9 cellular contexts compared by ENCODE assay signal in the genomic region with DNA sequence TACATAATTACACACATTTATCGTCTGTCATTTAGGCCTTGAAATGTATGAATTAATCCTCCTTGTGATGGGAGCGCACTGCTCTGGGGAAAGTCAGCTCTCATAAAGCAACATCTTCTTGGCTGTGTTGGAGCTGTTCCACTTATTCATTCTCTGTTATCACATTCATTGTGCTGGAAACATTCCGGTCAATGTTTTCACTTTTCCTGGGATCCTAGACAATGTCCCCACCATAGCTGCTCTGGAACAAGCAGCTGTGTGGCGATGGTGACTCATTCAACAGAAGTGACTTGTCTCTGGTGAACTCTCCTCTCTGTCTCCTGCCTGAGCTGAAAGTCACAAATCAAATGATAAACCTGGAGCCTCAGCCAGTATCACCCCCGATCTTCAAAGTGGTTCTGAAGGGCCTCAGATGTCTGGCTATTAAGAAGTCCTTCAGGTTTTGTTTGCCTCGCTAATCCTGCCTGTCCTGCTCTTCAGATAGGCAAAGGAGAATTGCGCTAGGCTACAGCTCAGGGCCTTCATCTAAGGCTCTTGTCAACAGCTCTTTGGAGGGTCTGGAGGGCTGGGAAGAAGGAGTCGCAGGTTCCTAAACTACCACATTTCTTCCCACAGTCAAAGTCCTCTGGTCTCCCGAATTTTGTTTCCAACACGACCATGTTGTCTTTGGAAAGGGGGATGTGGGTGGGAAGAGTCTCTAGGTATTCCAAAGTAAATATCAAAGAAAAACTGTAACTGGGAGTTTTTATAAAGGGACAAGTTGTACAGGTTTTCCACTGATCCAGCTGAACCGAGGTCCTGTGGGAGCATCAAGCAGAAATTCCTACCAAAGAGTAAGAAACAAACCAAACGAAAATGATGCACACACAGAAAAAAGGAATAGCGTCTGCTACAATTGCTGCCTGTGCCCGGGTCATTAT. TPM values are rescaled to one million over a fixed set of nuclear protein-coding genes. Genes with fewer than 3 reads are reported as not detected.
DNase-seq lines count a peak whose midpoint lies in the region; TF ChIP-seq lines count a peak whose summit lies in the region.
"Had no signal": no experiment of that assay in that cellular context is flagged by ENCODE, and none has a peak within 500 bp of the region (broad histone marks: within the 10 kb centered on the region; RNA-seq: fewer than 3 reads in every experiment).

No MANE protein-coding gene starts in this region.

- no peak for TF ChIP-seq CTCF in mesothelial cell of epicardium (IDR thresholded peaks at IDR 0.05; ENCODE audit: unreplicated experiment)

- peak overlapping the region; percentile 85 for H3K27ac Mint-ChIP-seq in mesothelial cell of epicardium

- H3K9me3 Mint-ChIP-seq in mesothelial cell of epicardium, result no peaks in the 10 kb centered on the region

- no peaks in the 10 kb centered on the region for H3K27me3 Mint-ChIP-seq in mesothelial cell of epicardium (ENCODE audit: low read depth)

- H3K4me1 Mint-ChIP-seq in mesothelial cell of epicardium, result peaks cover 32% of the 10 kb centered on the region

- H3K36me3 Mint-ChIP-seq in mesothelial cell of epicardium, result no peaks in the 10 kb centered on the region

- no peak overlapping the region for H3K4me3 Mint-ChIP-seq in mesothelial cell of epicardium

- DNase-seq in AG20443 (ENCODE audit: low spot score) (peak; percentile 40), HT1080 (ENCODE audit: low read depth) (peak; percentile 74), dermis blood vessel endothelial cell (peak; percentile 64), mesothelial cell of epicardium (ENCODE audit: low spot score in 2 of 2, unreplicated experiment in 2 of 2) (no peak), SIG-M5 (lab: John Stamatoyannopoulos, UW) (no peak), NCI-H1436 treated with DMSO at 0.1 percent for 48 hours (lab: John Stamatoyannopoulos, UW) (no peak), SW480 (ENCODE audit: low spot score) (no peak)
- no peak for DNase-seq in effector CD8-positive, alpha-beta T cell (lab: John Stamatoyannopoulos, UW)
- DNase-seq: activated gamma-delta T cell had no signal

RNA-seq across cellular contexts. Expression of a gene that starts 29.3 kb away (rescaled TPM):
- total RNA-seq in HT1080 (2014; rRNA removed; shearing (Covaris generic)), result 59.7 and 93.0 TPM in 2 replicates
- polyA plus RNA-seq in HT1080 (2015; cell fraction: cytosol; rRNA removed), result 75.1 and 87.5 TPM in 2 replicates
- 247 and 255 TPM in 2 replicates for polyA plus RNA-seq in HT1080 (2015; cell fraction: nucleus; rRNA removed)
- total RNA-seq in dermis blood vessel endothelial cell, result 101 and 205 TPM in 2 replicates
- total RNA-seq in mesothelial cell of epicardium, result 99.1 to 117 TPM (median 106 TPM) in 3 replicates

Comparison
In these comparisons a context has a peak if more than half of its experiments do, and no peak if none do; other contexts are left out.
1. DNase-seq: peak in AG20443 (single experiment), HT1080 (single experiment) and dermis blood vessel endothelial cell (single experiment); none in mesothelial cell of epicardium (0 of 2), effector CD8-positive, alpha-beta T cell (single experiment), SIG-M5 (single experiment), NCI-H1436 treated with DMSO at 0.1 percent for 48 hours (single experiment) and SW480 (single experiment).